15 cellular contexts compared by ENCODE assay signal in genomic region chr1:33061827-33062226, GRCh38.
"Had no signal": no experiment of that assay in that cellular context is flagged by ENCODE, and none has a peak within 500 bp of the region (broad histone marks: within the 10 kb centered on the region; RNA-seq: fewer than 3 reads in every experiment).

No MANE protein-coding gene starts in this region.

- H3K36me3 ChIP-seq: esophagus muscularis mucosa, gastroesophageal sphincter, neural progenitor cell, ovary, right lobe of liver, tibial nerve had no signal

- DNase-seq: effector memory CD8-positive, alpha-beta T cell; glutamatergic neuron; islet precursor cell; mammary epithelial cell; nucleus accumbens; ovary; right lobe of liver; stimulated activated CD4-positive, alpha-beta T cell treated with anti-CD3 and anti-CD28 coated beads, Interleukin-4, amount 100 ng/mL, for 24 hours; stimulated activated naive CD8-positive, alpha-beta T cell treated with anti-CD3 and anti-CD28 coated beads, Interleukin-15, amount 100 ng/mL, for 72 hours; testis had no signal

- H3K9me3 ChIP-seq: ovary, testis had no signal

- H3K4me1 ChIP-seq: neural progenitor cell, right lobe of liver had no signal

- H3K27ac ChIP-seq: epithelial cell of prostate, esophagus muscularis mucosa, gastroesophageal sphincter, neural progenitor cell, ovary, right lobe of liver, testis had no signal

- H3K27me3 ChIP-seq: esophagus muscularis mucosa, gastroesophageal sphincter, neural progenitor cell, ovary, right lobe of liver, testis, tibial nerve had no signal

- H3K4me3 ChIP-seq: esophagus muscularis mucosa, gastroesophageal sphincter, neural progenitor cell, ovary, right lobe of liver, testis, tibial nerve had no signal
